In the genomic region with DNA sequence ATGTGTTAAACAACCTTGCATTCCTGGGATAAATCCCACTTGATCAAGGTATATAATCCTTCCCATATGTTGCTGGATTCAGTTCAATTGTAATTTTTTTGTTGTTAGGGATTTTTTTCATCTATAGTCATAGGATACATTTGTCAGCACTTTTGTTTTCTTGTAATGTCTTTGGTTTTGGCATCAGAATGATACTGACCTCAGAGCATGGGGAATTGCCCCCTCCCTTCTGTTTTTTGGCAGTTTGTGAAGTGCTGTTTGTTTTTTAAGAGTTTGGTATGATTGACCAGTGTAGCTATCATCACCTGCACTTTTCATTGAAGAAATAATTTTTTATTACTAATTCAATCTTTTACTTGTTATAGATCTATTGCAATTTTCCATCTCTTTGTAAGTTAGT, we compare ENCODE assay signal across 11 cellular contexts.
"Had no signal": no experiment of that assay in that cellular context is flagged by ENCODE, and none has a peak within 500 bp of the region (broad histone marks: within the 10 kb centered on the region; RNA-seq: fewer than 3 reads in every experiment).

No MANE protein-coding gene starts in this region.

- H3K4me3 ChIP-seq: breast epithelium, colonic mucosa, testis, upper lobe of right lung had no signal

- H3K36me3 Mint-ChIP-seq: activated naive CD4-positive, alpha-beta T cell treated with anti-CD3 and anti-CD28 coated beads, Interleukin-2, amount 10 ng/mL, durations not matched to agents 7 days and 5 days; memory B cell had no signal

- H3K4me1 Mint-ChIP-seq: activated naive CD4-positive, alpha-beta T cell treated with anti-CD3 and anti-CD28 coated beads, Interleukin-2, amount 10 ng/mL, durations not matched to agents 7 days and 5 days; memory B cell had no signal

- H3K4me1 ChIP-seq: breast epithelium, testis had no signal

- H3K27me3 Mint-ChIP-seq: activated naive CD4-positive, alpha-beta T cell treated with anti-CD3 and anti-CD28 coated beads, Interleukin-2, amount 10 ng/mL, durations not matched to agents 7 days and 5 days; memory B cell; stimulated activated naive CD8-positive, alpha-beta T cell treated with anti-CD3 and anti-CD28 coated beads, Interleukin-15, Interleukin-2, amounts not matched to agents 100 ng/mL and 50 ng/mL, for 24 hours had no signal

- H3K27ac ChIP-seq: breast epithelium, colonic mucosa, testis, upper lobe of right lung had no signal

- H3K9me3 Mint-ChIP-seq: activated naive CD4-positive, alpha-beta T cell treated with anti-CD3 and anti-CD28 coated beads, Interleukin-2, amount 10 ng/mL, durations not matched to agents 7 days and 5 days; activated T-helper 2 cell treated with anti-CD3 and anti-CD28 coated beads, Interferon-gamma antibody, Interleukin-2, Interleukin-4, amounts not matched to agents 10 μg/mL and 5 μg/mL and 100 μg/mL, durations not matched to agents 14 hours and 24 hours and 36 hours; memory B cell; stimulated activated naive CD8-positive, alpha-beta T cell treated with anti-CD3 and anti-CD28 coated beads, Interleukin-15, Interleukin-2, amounts not matched to agents 100 ng/mL and 50 ng/mL, for 24 hours had no signal

- DNase-seq: activated naive CD4-positive, alpha-beta T cell treated with anti-CD3 and anti-CD28 coated beads, Interleukin-2, amount 10 ng/mL, durations not matched to agents 7 days and 5 days; effector CD4-positive, alpha-beta T cell; stimulated activated CD4-positive, alpha-beta T cell treated with anti-CD3 and anti-CD28 coated beads, Interleukin-2, amount 100 ng/mL, for 48 hours; testis; upper lobe of right lung had no signal

- H3K36me3 ChIP-seq: breast epithelium, colonic mucosa, upper lobe of right lung had no signal

- H3K9me3 ChIP-seq: breast epithelium, colonic mucosa, testis, upper lobe of right lung had no signal

- ATAC-seq: activated CD4-positive, CD25-positive, alpha-beta regulatory T cell treated with anti-CD3 and anti-CD28 coated beads, Interleukin-2, amount 50 U/mL, for 24 hours had no signal

- H3K4me3 Mint-ChIP-seq: activated naive CD4-positive, alpha-beta T cell treated with anti-CD3 and anti-CD28 coated beads, Interleukin-2, amount 10 ng/mL, durations not matched to agents 7 days and 5 days; memory B cell; stimulated activated naive CD8-positive, alpha-beta T cell treated with anti-CD3 and anti-CD28 coated beads, Interleukin-15, Interleukin-2, amounts not matched to agents 100 ng/mL and 50 ng/mL, for 24 hours had no signal

- H3K27me3 ChIP-seq: breast epithelium, colonic mucosa, testis, upper lobe of right lung had no signal

- H3K27ac Mint-ChIP-seq: activated naive CD4-positive, alpha-beta T cell treated with anti-CD3 and anti-CD28 coated beads, Interleukin-2, amount 10 ng/mL, durations not matched to agents 7 days and 5 days; activated T-helper 2 cell treated with anti-CD3 and anti-CD28 coated beads, Interferon-gamma antibody, Interleukin-2, Interleukin-4, amounts not matched to agents 10 μg/mL and 5 μg/mL and 100 μg/mL, durations not matched to agents 14 hours and 24 hours and 36 hours; memory B cell; stimulated activated naive CD8-positive, alpha-beta T cell treated with anti-CD3 and anti-CD28 coated beads, Interleukin-15, Interleukin-2, amounts not matched to agents 100 ng/mL and 50 ng/mL, for 24 hours had no signal
